ENCODE assay signal across 24 cellular contexts in the genomic region with DNA sequence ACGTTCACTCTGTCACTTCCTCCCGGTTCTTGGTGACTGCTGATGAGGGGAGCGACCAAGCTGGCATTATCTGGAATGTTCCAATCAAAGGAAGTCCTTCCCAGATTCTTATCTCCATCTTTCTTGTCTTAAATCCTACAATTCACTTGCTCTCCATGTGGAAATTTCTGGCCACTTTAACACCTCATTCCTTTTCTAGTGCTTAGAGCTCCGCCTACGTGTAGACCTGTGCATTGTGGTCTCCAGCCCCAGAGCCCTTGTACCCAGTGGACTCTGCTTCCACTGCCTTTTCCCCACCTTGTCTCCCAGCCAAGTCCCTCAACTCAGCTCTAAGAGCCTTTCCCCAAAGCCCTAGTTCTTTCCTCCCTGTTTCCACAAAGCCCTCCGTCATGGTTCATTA. TPM values are rescaled to one million over a fixed set of nuclear protein-coding genes. Genes with fewer than 3 reads are reported as not detected.
DNase-seq lines count a peak whose midpoint lies in the region; ATAC-seq, FAIRE-seq and TF ChIP-seq lines count a peak whose summit lies in the region.
"Had no signal": no experiment of that assay in that cellular context is flagged by ENCODE, and none has a peak within 500 bp of the region (broad histone marks: within the 10 kb centered on the region; RNA-seq: fewer than 3 reads in every experiment).

No MANE protein-coding gene starts in this region.

- H3K9me3 ChIP-seq in HepG2 (ENCODE audit: low read length) (no peaks in the 10 kb centered on the region), right lobe of liver (no peaks in the 10 kb centered on the region), K562 (replicated peaks; ENCODE audit: control insufficient read depth, insufficient read depth, low read depth, low read length) (no peaks in the 10 kb centered on the region), neural progenitor cell (ENCODE audit: low read depth) (no peaks in the 10 kb centered on the region)
- H3K9me3 ChIP-seq: BLaER1, HAP-1 had no signal

- H3K36me3 ChIP-seq in HepG2 (replicated peaks in 1 of 2; ENCODE audit: control insufficient read depth in 1 of 2, insufficient read depth in 2 of 2, low read length in 2 of 2) (no peaks in the 10 kb centered on the region), right lobe of liver (no peaks in the 10 kb centered on the region), K562 (ENCODE audit: control insufficient read depth, insufficient read depth, low read length) (no peaks in the 10 kb centered on the region), neural progenitor cell (no peaks in the 10 kb centered on the region)
- H3K36me3 ChIP-seq: BLaER1, HAP-1 had no signal

- peaks cover 2% of the 10 kb centered on the region for H3K27me3 Mint-ChIP-seq in neural progenitor cell (ENCODE audit: insufficient read depth, low read depth)
- no peaks in the 10 kb centered on the region for H3K27me3 Mint-ChIP-seq in activated CD8-positive, alpha-beta memory T cell treated with anti-CD3 and anti-CD28 coated beads, Interleukin-2, amount 10 ng/mL, durations not matched to agents 7 days and 5 days

- peaks cover 4% of the 10 kb centered on the region for H3F3A ChIP-seq in neural progenitor cell (ENCODE audit: low read depth)

- H3K4me1 ChIP-seq in HepG2 (ENCODE audit: insufficient read depth, low read length) (peaks cover 12% of the 10 kb centered on the region), right lobe of liver (peaks cover 0 to 23% (median 9%) of the 10 kb centered on the region in 4 donors), K562 (replicated peaks in 1 of 2; ENCODE audit: control insufficient read depth in 2 of 2, insufficient read depth in 2 of 2, low read length in 2 of 2) (no peaks in the 10 kb centered on the region; a peak in 1 of 5 replicates), neural progenitor cell (peaks cover 6% of the 10 kb centered on the region)
- H3K4me1 ChIP-seq: HAP-1 had no signal

- H3K27ac Mint-ChIP-seq in neural progenitor cell: peak overlapping the region; percentile 1
- H3K27ac Mint-ChIP-seq in activated CD8-positive, alpha-beta memory T cell treated with anti-CD3 and anti-CD28 coated beads, Interleukin-2, amount 10 ng/mL, durations not matched to agents 7 days and 5 days: no peak overlapping the region
- H3K27ac Mint-ChIP-seq: CD14-positive monocyte; CD4-positive, alpha-beta memory T cell; IgD-negative memory B cell had no signal

- WGBS in HepG2 (ENCODE audit: low lambda C conversion rate): 46% methylated on average over 6 of the region's 6 CpGs
- 74% methylated on average over 6 of the region's 6 CpGs for WGBS in right lobe of liver (ENCODE audit: insufficient coverage, low coverage, low lambda C conversion rate, missing lambda C conversion rate)
- WGBS in K562 (ENCODE audit: insufficient coverage, low coverage, missing lambda C conversion rate): 1% methylated on average over 6 of the region's 6 CpGs

- DNase-seq in HepG2 (ENCODE audit: low spot score) (no peak), right lobe of liver (no peak), K562 (ENCODE audit: extremely low read depth in 1 of 4, low spot score in 3 of 4) (no peak), neural progenitor cell (ENCODE audit: low spot score) (no peak), LoVo (ENCODE audit: low spot score) (no peak)
- no peak for DNase-seq in activated CD8-positive, alpha-beta memory T cell treated with anti-CD3 and anti-CD28 coated beads, Interleukin-2, amount 10 ng/mL, durations not matched to agents 7 days and 5 days
- DNase-seq: 8988T; CD4-positive, alpha-beta memory T cell; DMS153; DMS79; GDM1; GOT3 had no signal

- ATAC-seq in HepG2 (no peak), right lobe of liver (no peak), K562 (peak; percentile 42; the same call in 1 of the 3 replicates), GM19351 (IDR thresholded peaks at IDR 0.05; ENCODE audit: unreplicated experiment) (no peak)
- no peak for ATAC-seq in activated CD8-positive, alpha-beta memory T cell treated with anti-CD3 and anti-CD28 coated beads, Interleukin-2, amount 10 ng/mL, durations not matched to agents 7 days and 5 days

- CTCF ChIA-PET in HepG2 (lab: Yijun Ruan, JAX; ENCODE audit: low intra/inter-chr PET ratio, low total read pairs) (no interaction called here), K562 (lab: Yijun Ruan, JAX; ENCODE audit: low intra/inter-chr PET ratio) (no interaction called here)
- CTCF ChIA-PET in activated CD8-positive, alpha-beta memory T cell treated with anti-CD3 and anti-CD28 coated beads, Interleukin-2, amount 10 ng/mL, durations not matched to agents 7 days and 5 days (lab: Charles Lee): no interaction called here

- TF ChIP-seq CTCF in HepG2 (CRISPR knock-in tag; IDR thresholded peaks at IDR 0.05) (peak; percentile 30), right lobe of liver (IDR thresholded peaks at IDR 0.05) (no peak), K562 (IDR thresholded peaks at IDR 0.05 in 2 of 3, conservative IDR thresholded peaks at IDR 0.05 in 1 of 3; ENCODE audit: insufficient read depth in 2 of 3, low read depth in 1 of 3, low read length in 3 of 3) (peak; percentile 10 to 58 (median 36); a peak in 3 of 6 replicates), neural progenitor cell (IDR thresholded peaks at IDR 0.05) (no peak)

- H3K36me3 Mint-ChIP-seq in neural progenitor cell: no peaks in the 10 kb centered on the region
- H3K36me3 Mint-ChIP-seq in activated CD8-positive, alpha-beta memory T cell treated with anti-CD3 and anti-CD28 coated beads, Interleukin-2, amount 10 ng/mL, durations not matched to agents 7 days and 5 days: no peaks in the 10 kb centered on the region
- H3K36me3 Mint-ChIP-seq: CD14-positive monocyte; CD4-positive, alpha-beta memory T cell; IgD-negative memory B cell had no signal

- peaks cover 4% of the 10 kb centered on the region for H3K4me1 Mint-ChIP-seq in neural progenitor cell
- H3K4me1 Mint-ChIP-seq in activated CD8-positive, alpha-beta memory T cell treated with anti-CD3 and anti-CD28 coated beads, Interleukin-2, amount 10 ng/mL, durations not matched to agents 7 days and 5 days: no peaks in the 10 kb centered on the region
- H3K4me1 Mint-ChIP-seq: CD14-positive monocyte; CD4-positive, alpha-beta memory T cell; IgD-negative memory B cell had no signal

- H3K9ac ChIP-seq in HepG2 (ENCODE audit: insufficient read depth, low read depth, low read length) (no peak overlapping the region), K562 (ENCODE audit: insufficient read depth in 1 of 2, low read depth in 2 of 2, low read length in 2 of 2) (no peak overlapping the region), neural progenitor cell (no peak overlapping the region)
- H3K9ac ChIP-seq: BLaER1 had no signal

- intact Hi-C loops in HepG2 (cut with micrococcal nuclease; ENCODE audit: unreplicated experiment) (no loop called here), right lobe of liver (cut with DNase I) (no loop called here), K562 (cut with micrococcal nuclease) (no loop called here)

- H4K20me1 ChIP-seq in HepG2 (ENCODE audit: insufficient read depth, low read length): peaks cover 5% of the 10 kb centered on the region; the same call in 1 of the 2 replicates
- no peaks in the 10 kb centered on the region for H4K20me1 ChIP-seq in K562 (replicated peaks; ENCODE audit: control insufficient read depth, insufficient read depth, low read length)
- no peaks in the 10 kb centered on the region for H4K20me1 ChIP-seq in neural progenitor cell (ENCODE audit: low read depth)
- H4K20me1 ChIP-seq: BLaER1 had no signal

- H3K79me2 ChIP-seq in HepG2 (ENCODE audit: insufficient read depth, low read length) (no peaks in the 10 kb centered on the region), K562 (ENCODE audit: control insufficient read depth, insufficient read depth, low read length) (no peaks in the 10 kb centered on the region), neural progenitor cell (ENCODE audit: low read depth) (no peaks in the 10 kb centered on the region)

- H3K4me3 ChIP-seq in HepG2 (replicated peaks in 1 of 3; ENCODE audit: insufficient read depth in 1 of 3, low read depth in 2 of 3, low read length in 3 of 3) (no peak overlapping the region), right lobe of liver (no peak overlapping the region), K562 (no peak overlapping the region), neural progenitor cell (no peak overlapping the region)
- H3K4me3 ChIP-seq: BLaER1, HAP-1 had no signal

- no peak for TF ChIP-seq RAD21 in HepG2 (CRISPR knock-in tag; IDR thresholded peaks at IDR 0.05)
- peak; percentile 48 to 68 for TF ChIP-seq RAD21 in K562 (CRISPR knock-in tag; conservative IDR thresholded peaks at IDR 0.05 in 1 of 2, IDR thresholded peaks at IDR 0.05 in 1 of 2)

- no peaks in the 10 kb centered on the region for H3K9me3 Mint-ChIP-seq in neural progenitor cell
- H3K9me3 Mint-ChIP-seq in activated CD8-positive, alpha-beta memory T cell treated with anti-CD3 and anti-CD28 coated beads, Interleukin-2, amount 10 ng/mL, durations not matched to agents 7 days and 5 days (ENCODE audit: low read depth): no peaks in the 10 kb centered on the region

- H3K27me3 ChIP-seq in HepG2 (ENCODE audit: control insufficient read depth in 1 of 2, insufficient read depth in 2 of 2, low read length in 2 of 2): peaks cover 0 to 8% of the 10 kb centered on the region in 2 experiments; a peak in 2 of 5 replicates
- H3K27me3 ChIP-seq in right lobe of liver: no peaks in the 10 kb centered on the region
- peaks cover 0 to 18% of the 10 kb centered on the region in 2 experiments; a peak in 2 of 5 replicates for H3K27me3 ChIP-seq in K562 (ENCODE audit: control insufficient read depth in 2 of 2, insufficient read depth in 2 of 2, low read length in 2 of 2)
- no peaks in the 10 kb centered on the region for H3K27me3 ChIP-seq in neural progenitor cell
- H3K27me3 ChIP-seq: BLaER1 had no signal

- no peak overlapping the region for H3K4me3 Mint-ChIP-seq in neural progenitor cell
- no peak overlapping the region for H3K4me3 Mint-ChIP-seq in activated CD8-positive, alpha-beta memory T cell treated with anti-CD3 and anti-CD28 coated beads, Interleukin-2, amount 10 ng/mL, durations not matched to agents 7 days and 5 days
- H3K4me3 Mint-ChIP-seq: CD14-positive monocyte; CD4-positive, alpha-beta memory T cell; IgD-negative memory B cell had no signal

- in situ Hi-C loops in HepG2 (cut with HindIII; ENCODE audit: extremely low pct_ligation_motif_present, low pct_unique_long_range_greater_than_20kb) (no loop called here), K562 (cut with MboI) (no loop called here)

- H3K27ac ChIP-seq in HepG2 (ENCODE audit: extremely low read length, insufficient read depth, low read length): no peak overlapping the region
- H3K27ac ChIP-seq in right lobe of liver: no peak overlapping the region
- no peak overlapping the region for H3K27ac ChIP-seq in K562 (ENCODE audit: extremely low read depth, low read depth, low read length)
- no peak overlapping the region for H3K27ac ChIP-seq in neural progenitor cell
- H3K27ac ChIP-seq: BLaER1, HL-60 had no signal

- TF ChIP-seq EP300 in HepG2 (IDR thresholded peaks at IDR 0.05; ENCODE audit: low read depth in 2 of 2, low read length in 2 of 2): no peak
- no peak for TF ChIP-seq EP300 in HepG2 (CRISPR knock-in tag; IDR thresholded peaks at IDR 0.05; ENCODE audit: borderline replicate concordance)
- TF ChIP-seq EP300 in K562 (IDR thresholded peaks at IDR 0.05; ENCODE audit: low read length): no peak

- H2AFZ ChIP-seq in HepG2 (ENCODE audit: low read length) (no peak overlapping the region), K562 (ENCODE audit: low read depth, low read length) (no peak overlapping the region), neural progenitor cell (replicated peaks) (no peak overlapping the region)

- BruUV-seq in HepG2 (replicated peaks; lab: Mats Ljungman, UMichigan) (no TSS peak), K562 (replicated peaks; lab: Mats Ljungman, UMichigan) (no TSS peak)

- no peaks in the 10 kb centered on the region for H3K9me1 ChIP-seq in K562 (ENCODE audit: control insufficient read depth, insufficient read depth, low read length)

- H3K4me2 ChIP-seq in HepG2 (ENCODE audit: low read depth, low read length) (no peak overlapping the region), K562 (ENCODE audit: insufficient read depth, low read length) (no peak overlapping the region), neural progenitor cell (no peak overlapping the region)
- H3K4me2 ChIP-seq: BLaER1 had no signal

- no peak for FAIRE-seq in HepG2 (lab: Jason Lieb, UNC)
- FAIRE-seq in K562 (lab: Jason Lieb, UNC): no peak
- FAIRE-seq: GM12892, GM18507, HTR-8/SVneo had no signal

- POLR2A ChIA-PET in HepG2 (lab: Yijun Ruan, JAX) (interaction anchor here (2.0 kb wide), 1 partner anchor 12 kb away, joined by 7 read pairs; the partner anchor contains the start of gene KLHDC7A), K562 (lab: Yijun Ruan, JAX) (interaction anchor here (0.7 to 1.3 kb wide), 2 partner anchors 16 to 51 kb away, joined by 4 read pairs; no protein-coding TSS in a partner anchor)

- no peak for TF ChIP-seq POLR2A in HepG2 (IDR thresholded peaks at IDR 0.05; ENCODE audit: insufficient read depth in 1 of 2, low read depth in 2 of 2, low read length in 2 of 2)
- no peak for TF ChIP-seq POLR2A in right lobe of liver (IDR thresholded peaks at IDR 0.05)
- TF ChIP-seq POLR2A in K562 (conservative IDR thresholded peaks at IDR 0.05): no peak

RNA-seq across cellular contexts. Expression of gene KLHDC7A, which starts 12.2 kb away (rescaled TPM):
- 0.53 and 1.8 TPM in 2 replicates for total RNA-seq in HepG2 (2016; rRNA removed; fragmentation: Illumina TruSeq; extraction: Trizol)
- 0.18 and 0.30 TPM in 2 replicates for total RNA-seq in HepG2 (2016; cell fraction: cytosol; rRNA removed; fragmentation: Illumina TruSeq; extraction: Trizol; ENCODE audit: low read depth)
- total RNA-seq in HepG2 (2016; cell fraction: insoluble cytoplasmic fraction; rRNA removed; fragmentation: Illumina TruSeq; extraction: Trizol): 0.67 and 1.9 TPM in 2 replicates
- 0.34 TPM in 2 replicates for total RNA-seq in HepG2 (2016; cell fraction: membrane; rRNA removed; fragmentation: Illumina TruSeq; extraction: Trizol)
- total RNA-seq in HepG2 (2016; cell fraction: nucleus; rRNA removed; fragmentation: Illumina TruSeq; extraction: Trizol): 2.4 and 2.7 TPM in 2 replicates
- polyA plus RNA-seq in HepG2 (2011; rRNA removed): 0.15 and 0.24 TPM in 2 replicates
- 0.17 TPM in 2 replicates for polyA plus RNA-seq in HepG2 (2011; cell fraction: cytosol; rRNA removed)
- polyA plus RNA-seq in HepG2 (2011; cell fraction: nucleus; rRNA removed): 0.77 and 0.85 TPM in 2 replicates
- 0.24 and 0.62 TPM in 2 replicates for polyA plus RNA-seq in HepG2 (2012)
- polyA plus RNA-seq in HepG2 (2016; cell fraction: cytosol; fragmentation: Illumina TruSeq; extraction: Trizol; ENCODE audit: low read depth): 0.11 and 0.12 TPM in 2 replicates
- 0.47 and 0.52 TPM in 2 replicates for polyA plus RNA-seq in HepG2 (2016; cell fraction: insoluble cytoplasmic fraction; fragmentation: Illumina TruSeq; extraction: Trizol; ENCODE audit: low read depth)
- polyA plus RNA-seq in HepG2 (2016; cell fraction: membrane; fragmentation: Illumina TruSeq; extraction: Trizol; ENCODE audit: low read depth): 0.19 and 0.21 TPM in 2 replicates
- 2.2 and 3.4 TPM in 2 replicates for polyA plus RNA-seq in HepG2 (2016; cell fraction: nucleus; fragmentation: Illumina TruSeq; extraction: Trizol; ENCODE audit: insufficient read depth, low read depth)
- polyA minus RNA-seq in HepG2 (2011; rRNA and poly(A)+ RNA removed; ENCODE audit: low replicate concordance): 0.84 TPM in 1 of 2 replicates, not detected in the other
- 0.26 and 0.40 TPM in 2 replicates for polyA minus RNA-seq in HepG2 (2011; cell fraction: cytosol; rRNA and poly(A)+ RNA removed)
- polyA minus RNA-seq in HepG2 (2011; cell fraction: nucleus; rRNA and poly(A)+ RNA removed): 2.3 and 3.1 TPM in 2 replicates
- 1 to 10 TPM; 2.3 to 9.2 (median 6.9) TPM for total RNA-seq in right lobe of liver
- not detected in 2 replicates for total RNA-seq in K562 (2011; cell fraction: chromatin; rRNA removed; ENCODE audit: low replicate concordance)
- total RNA-seq in K562 (2011; cell fraction: nucleolus; rRNA removed): not detected in 2 replicates
- not detected in 2 replicates for total RNA-seq in K562 (2011; cell fraction: nucleoplasm; rRNA removed)
- total RNA-seq in K562 (2014; rRNA removed): 0.04 TPM in 1 of 2 replicates, not detected in the other
- not detected in 2 replicates for total RNA-seq in K562 (2014; rRNA removed; fragmentation: Illumina TruSeq; extraction: Trizol)
- total RNA-seq in K562 (2015; rRNA removed; fragmentation: Illumina TruSeq; extraction: Trizol): 0.04 TPM in 1 of 2 replicates, not detected in the other
- 0.02 TPM in 1 of 2 replicates, not detected in the other for total RNA-seq in K562 (2021)
- polyA plus RNA-seq in K562 (2011; rRNA removed): not detected in 2 replicates
- not detected in 2 replicates for polyA plus RNA-seq in K562 (2011; cell fraction: cytosol; rRNA removed)
- not detected in 2 replicates for polyA plus RNA-seq in K562 (2011; cell fraction: nucleus; rRNA removed)
- polyA plus RNA-seq in K562 (2012): 0.08 and 0.16 TPM in 2 replicates
- 0.01 TPM in 1 of 2 replicates, not detected in the other for polyA plus RNA-seq in K562 (2014; fragmentation: Illumina TruSeq; extraction: Trizol)
- not detected for polyA plus RNA-seq in K562 (2014; fragmentation: Nextera tagmentation; extraction: Ambion mirVana)
- 0.01 TPM in 1 of 2 replicates, not detected in the other for polyA plus RNA-seq in K562 (2014; rRNA removed)
- polyA minus RNA-seq in K562 (2011; rRNA and poly(A)+ RNA removed): not detected in 2 replicates
- polyA minus RNA-seq in K562 (2011; cell fraction: cytosol; rRNA and poly(A)+ RNA removed): not detected in 2 replicates
- not detected in 2 replicates for polyA minus RNA-seq in K562 (2011; cell fraction: nucleus; rRNA and poly(A)+ RNA removed)
- total RNA-seq in neural progenitor cell (ENCODE audit: low replicate concordance): 0.53 TPM in 1 of 2 replicates, not detected in the other
- not detected for total RNA-seq in activated CD8-positive, alpha-beta memory T cell treated with anti-CD3 and anti-CD28 coated beads, Interleukin-2, amount 10 ng/mL, durations not matched to agents 7 days and 5 days
- total RNA-seq: A673; CD4-positive, alpha-beta memory T cell; Daoy had no signal
- polyA plus RNA-seq: AG04450; CD14-positive monocyte; CD4-positive, alpha-beta memory T cell; IgD-negative memory B cell had no signal

Comparison
In these comparisons a context has a peak if more than half of its experiments do, and no peak if none do; other contexts are left out.
1. CTCF ChIP-seq: peak in HepG2 (single experiment) and K562 (3 of 3); none in right lobe of liver (0 of 4) and neural progenitor cell (single experiment).
2. Of the 241 proteins assayed by ChIP-seq in both HepG2 and K562: peak only in HepG2: none; only in K562: RAD21 and ZNF766; in both: CTCF; in neither: 238.